10 cellular contexts compared by ENCODE assay signal in genomic region chr3:49868951-49869454, GRCh38. TPM values are rescaled to one million over a fixed set of nuclear protein-coding genes. Genes with fewer than 3 reads are reported as not detected.
DNase-seq lines count a peak whose midpoint lies in the region; ATAC-seq, FAIRE-seq and TF ChIP-seq lines count a peak whose summit lies in the region.
"Had no signal": no experiment of that assay in that cellular context is flagged by ENCODE, and none has a peak within 500 bp of the region (broad histone marks: within the 10 kb centered on the region; RNA-seq: fewer than 3 reads in every experiment).

No MANE protein-coding gene starts in this region.

- H3K4me3 ChIP-seq in transverse colon (peak overlapping the region in 2 of 4 donors; percentile 28 to 49), small intestine (ENCODE audit: low read depth in 1 of 2, low read length in 2 of 2) (peak overlapping the region in 1 of 2 donors; percentile 22)

- H3K27ac ChIP-seq in transverse colon (no peak overlapping the region), small intestine (ENCODE audit: low read depth in 1 of 2, low read length in 1 of 2) (no peak overlapping the region)

- TF ChIP-seq POLR2A in transverse colon (IDR thresholded peaks at IDR 0.05), result no peak

- no peak for FAIRE-seq in small intestine (lab: Jason Lieb, UNC)
- FAIRE-seq: frontal cortex had no signal

- peak in 1 of 2 donors; percentile 19 for ATAC-seq in naive B cell (ENCODE audit: low read depth in 2 of 2)

- peaks cover 12% of the 10 kb centered on the region for H3K27me3 Mint-ChIP-seq in activated naive CD4-positive, alpha-beta T cell treated with anti-CD3 and anti-CD28 coated beads, Interleukin-2, amount 50 U/mL, for 24 hours
- H3K27me3 Mint-ChIP-seq in naive B cell, result peaks cover 27 to 74% (median 52%) of the 10 kb centered on the region in 3 donors

- no peaks in the 10 kb centered on the region for H3K9me3 Mint-ChIP-seq in activated naive CD4-positive, alpha-beta T cell treated with anti-CD3 and anti-CD28 coated beads, Interleukin-2, amount 50 U/mL, for 24 hours
- peaks cover 0 to 1% (median 0%) of the 10 kb centered on the region in 7 donors for H3K9me3 Mint-ChIP-seq in naive B cell
- H3K9me3 Mint-ChIP-seq: activated naive CD8-positive, alpha-beta T cell treated with anti-CD3 and anti-CD28 coated beads, Interleukin-2, amount 10 ng/mL, durations not matched to agents 7 days and 5 days had no signal

- peak overlapping the region; percentile 47 for H3K4me3 Mint-ChIP-seq in activated naive CD4-positive, alpha-beta T cell treated with anti-CD3 and anti-CD28 coated beads, Interleukin-2, amount 50 U/mL, for 24 hours
- peak overlapping the region in 6 of 8 donors; percentile 34 to 74 (median 62) for H3K4me3 Mint-ChIP-seq in naive B cell
- H3K4me3 Mint-ChIP-seq: activated naive CD8-positive, alpha-beta T cell treated with anti-CD3 and anti-CD28 coated beads, Interleukin-2, amount 10 ng/mL, durations not matched to agents 7 days and 5 days had no signal

- no peak for TF ChIP-seq EP300 in transverse colon (IDR thresholded peaks at IDR 0.05; ENCODE audit: low read depth)

- peak; percentile 27 for DNase-seq in Ammon's horn (ENCODE audit: low spot score)
- DNase-seq in ELF-1 (ENCODE audit: low read depth, low spot score), result peak; percentile 59
- DNase-seq in naive B cell, result no peak
- DNase-seq in transverse colon, result no peak
- DNase-seq in NCI-H510A treated with DMSO at 0.1 percent for 48 hours (lab: John Stamatoyannopoulos, UW), result no peak
- DNase-seq in small intestine, result no peak
- DNase-seq in NOMO-1 treated with DMSO at 0.1 percent for 48 hours (lab: John Stamatoyannopoulos, UW; ENCODE audit: unreplicated experiment), result no peak

- H3K4me1 Mint-ChIP-seq in activated naive CD4-positive, alpha-beta T cell treated with anti-CD3 and anti-CD28 coated beads, Interleukin-2, amount 50 U/mL, for 24 hours, result no peaks in the 10 kb centered on the region
- H3K4me1 Mint-ChIP-seq in naive B cell, result peaks cover 0 to 7% (median 0%) of the 10 kb centered on the region in 3 donors
- H3K4me1 Mint-ChIP-seq: activated naive CD8-positive, alpha-beta T cell treated with anti-CD3 and anti-CD28 coated beads, Interleukin-2, amount 10 ng/mL, durations not matched to agents 7 days and 5 days had no signal

- TF ChIP-seq CTCF in transverse colon (IDR thresholded peaks at IDR 0.05), result no peak

- WGBS in transverse colon (ENCODE audit: low coverage in 1 of 2), 2 donors, result 3% methylated on average over 14 of the region's 20 CpGs; no CpG with 5 or more reads in 1 of the 2 donors
- 1 to 4% (median 2%) methylated on average over 15 to 20 of the region's 20 CpGs for WGBS in small intestine, 3 donors

- no peak overlapping the region for H3K27ac Mint-ChIP-seq in activated naive CD4-positive, alpha-beta T cell treated with anti-CD3 and anti-CD28 coated beads, Interleukin-2, amount 50 U/mL, for 24 hours
- H3K27ac Mint-ChIP-seq in naive B cell, result no peak overlapping the region
- H3K27ac Mint-ChIP-seq: activated naive CD8-positive, alpha-beta T cell treated with anti-CD3 and anti-CD28 coated beads, Interleukin-2, amount 10 ng/mL, durations not matched to agents 7 days and 5 days had no signal

- H3K36me3 ChIP-seq in transverse colon (no peaks in the 10 kb centered on the region), small intestine (ENCODE audit: control insufficient read depth in 2 of 2, insufficient read depth in 2 of 2, low read length in 2 of 2) (no peaks in the 10 kb centered on the region)

- H3K27me3 ChIP-seq in transverse colon (peaks cover 52% of the 10 kb centered on the region), small intestine (ENCODE audit: control insufficient read depth in 2 of 2, insufficient read depth in 2 of 2, low read length in 2 of 2) (peaks cover 0 to 21% of the 10 kb centered on the region in 2 donors)

- H3K4me1 ChIP-seq in transverse colon (peaks cover 9 to 27% (median 21%) of the 10 kb centered on the region in 4 donors), small intestine (ENCODE audit: control insufficient read depth in 2 of 2, insufficient read depth in 1 of 2, low read depth in 1 of 2, low read length in 1 of 2) (peaks cover 7 to 12% of the 10 kb centered on the region in 2 donors)

- H3K9me3 ChIP-seq in transverse colon (no peaks in the 10 kb centered on the region), small intestine (ENCODE audit: control insufficient read depth, low read depth) (no peaks in the 10 kb centered on the region)

- H3K36me3 Mint-ChIP-seq in activated naive CD4-positive, alpha-beta T cell treated with anti-CD3 and anti-CD28 coated beads, Interleukin-2, amount 50 U/mL, for 24 hours, result no peaks in the 10 kb centered on the region
- H3K36me3 Mint-ChIP-seq in naive B cell, result no peaks in the 10 kb centered on the region
- H3K36me3 Mint-ChIP-seq: activated naive CD8-positive, alpha-beta T cell treated with anti-CD3 and anti-CD28 coated beads, Interleukin-2, amount 10 ng/mL, durations not matched to agents 7 days and 5 days had no signal

- intact Hi-C loops in transverse colon (cut with DNase I; ENCODE audit: low total_unique reads), result no loop called here

- in situ Hi-C loops in transverse colon (cut with MboI; ENCODE audit: low pct_ligation_motif_present in 1 of 4, low pct_unique_long_range_greater_than_20kb in 1 of 4, low sequenced_read_pairs in 3 of 4), result no loop called here

RNA-seq across cellular contexts. Expression of gene CAMKV, which starts 0.7 kb away (rescaled TPM):
- polyA plus RNA-seq in naive B cell (ENCODE audit: low read depth in 6 of 6), result not detected
- under 1 TPM in 1 of 4 donors, not detected in 3; 0.14 TPM for total RNA-seq in transverse colon
- under 1 TPM in 2 of 3 donors, not detected in 1; 0.15 to 0.81 TPM for polyA plus RNA-seq in small intestine
- total RNA-seq: activated naive CD8-positive, alpha-beta T cell treated with anti-CD3 and anti-CD28 coated beads, Interleukin-2, amount 10 ng/mL, durations not matched to agents 7 days and 5 days had no signal

RNA-seq across cellular contexts. Expression of gene TRAIP, which starts 12.6 kb away (rescaled TPM):
- polyA plus RNA-seq in naive B cell (ENCODE audit: low read depth in 6 of 6) (1 to 10 TPM; 2.2 to 4.6 (median 3.8) TPM), small intestine (1 to 10 TPM; 1.4 to 8.1 (median 3.4) TPM)
- 1 to 10 TPM; 1.2 to 1.7 (median 1.6) TPM for total RNA-seq in transverse colon

RNA-seq across cellular contexts. Expression of gene MST1R, which starts 34.7 kb away (rescaled TPM):
- polyA plus RNA-seq in naive B cell (ENCODE audit: low read depth in 6 of 6) (not detected), small intestine (100 to 1,000 TPM in 2 of 3 donors, 10 to 100 TPM in 1; 50.3 to 145 (median 119) TPM)
- total RNA-seq in transverse colon, result 100 to 1,000 TPM in 3 of 4 donors, 10 to 100 TPM in 1; 92.8 to 323 (median 138) TPM

RNA-seq across cellular contexts. Expression of gene UBA7, which starts 55.2 kb away (rescaled TPM):
- polyA plus RNA-seq in naive B cell (ENCODE audit: low read depth in 6 of 6) (10 to 100 TPM; 38.5 to 67.7 (median 52.7) TPM), small intestine (100 to 1,000 TPM in 1 of 3 donors, 10 to 100 TPM in 2; 52.1 to 160 (median 86.5) TPM)
- total RNA-seq in transverse colon, result 100 to 1,000 TPM in 1 of 4 donors, 10 to 100 TPM in 3; 77.5 to 112 (median 94.0) TPM

Comparison
In these comparisons a context has a peak if more than half of its experiments do, and no peak if none do; other contexts are left out.
1. DNase-seq: peak in Ammon's horn (single experiment) and ELF-1 (single experiment); none in naive B cell (single experiment), transverse colon (single experiment), NCI-H510A treated with DMSO at 0.1 percent for 48 hours (single experiment), small intestine (single experiment) and NOMO-1 treated with DMSO at 0.1 percent for 48 hours (single experiment).
2. RNA of gene MST1R, which starts 34.7 kb away (polyA plus RNA-seq): 50.3 to 145 TPM in small intestine; not detected in naive B cell; every median in the first group is over 10 times any median in the second.